ENCODE assay signal across 22 cellular contexts in genomic region chr16:84592718-84593117, GRCh38.
DNase-seq lines count a peak whose midpoint lies in the region; ATAC-seq and TF ChIP-seq lines count a peak whose summit lies in the region.
"Had no signal": no experiment of that assay in that cellular context is flagged by ENCODE, and none has a peak within 500 bp of the region (broad histone marks: within the 10 kb centered on the region; RNA-seq: fewer than 3 reads in every experiment).

No MANE protein-coding gene starts in this region.

- H3K9me3 Mint-ChIP-seq in activated naive CD4-positive, alpha-beta T cell treated with anti-CD3 and anti-CD28 coated beads, Interleukin-2, amount 50 U/mL, for 24 hours = no peaks in the 10 kb centered on the region
- peaks cover 5% of the 10 kb centered on the region for H3K9me3 Mint-ChIP-seq in central memory CD8-positive, alpha-beta T cell
- H3K9me3 Mint-ChIP-seq in stimulated activated memory B cell treated with anti-CD40 and anti-IgM and Interleukin-4, amounts not matched to agents 10 μg/mL and 1 μg/mL and 100 μg/mL, for 72 hours = no peaks in the 10 kb centered on the region

- peak overlapping the region; percentile 91 for H3K27ac ChIP-seq in SU-DHL-6 (ENCODE audit: low read depth, low read length)
- H3K27ac ChIP-seq: coronary artery, sigmoid colon, SJCRH30, thoracic aorta had no signal

- H3K36me3 Mint-ChIP-seq in activated naive CD4-positive, alpha-beta T cell treated with anti-CD3 and anti-CD28 coated beads, Interleukin-2, amount 50 U/mL, for 24 hours = peaks cover 7% of the 10 kb centered on the region
- peaks cover 50% of the 10 kb centered on the region for H3K36me3 Mint-ChIP-seq in central memory CD8-positive, alpha-beta T cell (ENCODE audit: insufficient read depth)
- peaks cover 70% of the 10 kb centered on the region for H3K36me3 Mint-ChIP-seq in stimulated activated memory B cell treated with anti-CD40 and anti-IgM and Interleukin-4, amounts not matched to agents 10 μg/mL and 1 μg/mL and 100 μg/mL, for 72 hours

- H3K4me1 Mint-ChIP-seq in activated naive CD4-positive, alpha-beta T cell treated with anti-CD3 and anti-CD28 coated beads, Interleukin-2, amount 50 U/mL, for 24 hours = peaks cover 52% of the 10 kb centered on the region
- peaks cover 56% of the 10 kb centered on the region for H3K4me1 Mint-ChIP-seq in central memory CD8-positive, alpha-beta T cell
- peaks cover 70% of the 10 kb centered on the region for H3K4me1 Mint-ChIP-seq in stimulated activated memory B cell treated with anti-CD40 and anti-IgM and Interleukin-4, amounts not matched to agents 10 μg/mL and 1 μg/mL and 100 μg/mL, for 72 hours

- H3K27ac Mint-ChIP-seq in activated naive CD4-positive, alpha-beta T cell treated with anti-CD3 and anti-CD28 coated beads, Interleukin-2, amount 50 U/mL, for 24 hours = peak overlapping the region; percentile 19
- peak overlapping the region; percentile 97 for H3K27ac Mint-ChIP-seq in central memory CD8-positive, alpha-beta T cell (ENCODE audit: low read depth)
- H3K27ac Mint-ChIP-seq in stimulated activated memory B cell treated with anti-CD40 and anti-IgM and Interleukin-4, amounts not matched to agents 10 μg/mL and 1 μg/mL and 100 μg/mL, for 72 hours = peak overlapping the region; percentile 100

- H3K79me2 ChIP-seq in SU-DHL-6 (ENCODE audit: insufficient read depth, low read length) = peaks cover 70% of the 10 kb centered on the region

- no peak for DNase-seq in activated naive CD4-positive, alpha-beta T cell treated with anti-CD3 and anti-CD28 coated beads, Interleukin-2, amount 50 U/mL, for 16 hours
- DNase-seq in central memory CD8-positive, alpha-beta T cell (ENCODE audit: low spot score in 2 of 2) = no peak
- no peak for DNase-seq in NCI-H510A treated with DMSO at 0.1 percent for 48 hours (lab: John Stamatoyannopoulos, UW)
- no peak for DNase-seq in NCI-H1930 (lab: John Stamatoyannopoulos, UW)
- DNase-seq in ACHN = no peak
- DNase-seq: activated CD4-positive, alpha-beta T cell treated with anti-CD3 and anti-CD28 coated beads for 4 hours; DMS 273 treated with DMSO at 0.1 percent for 48 hours; GF-D8; kidney glomerular epithelial cell; mesenchymal stem cell; NCI-H2107; NCI-H524 treated with DMSO at 0.1 percent for 48 hours; occipital lobe; OCI-M1; sigmoid colon; SJCRH30; stimulated activated CD4-positive, alpha-beta T cell treated with anti-CD3 and anti-CD28 coated beads, Interleukin-2, amount 100 ng/mL, for 48 hours had no signal

- peaks cover 19% of the 10 kb centered on the region for H3F3A ChIP-seq in SU-DHL-6 (ENCODE audit: insufficient read depth)

- H2AFZ ChIP-seq in SU-DHL-6 (ENCODE audit: low read depth, low read length, severe bottlenecking) = no peak overlapping the region

- no peaks in the 10 kb centered on the region for H3K9me2 ChIP-seq in SU-DHL-6 (replicated peaks; ENCODE audit: insufficient read depth, low read length)

- no peak overlapping the region for H3K4me3 Mint-ChIP-seq in activated naive CD4-positive, alpha-beta T cell treated with anti-CD3 and anti-CD28 coated beads, Interleukin-2, amount 50 U/mL, for 24 hours
- peak overlapping the region; percentile 47 for H3K4me3 Mint-ChIP-seq in central memory CD8-positive, alpha-beta T cell
- peak overlapping the region; percentile 98 for H3K4me3 Mint-ChIP-seq in stimulated activated memory B cell treated with anti-CD40 and anti-IgM and Interleukin-4, amounts not matched to agents 10 μg/mL and 1 μg/mL and 100 μg/mL, for 72 hours

- no peaks in the 10 kb centered on the region for H4K20me1 ChIP-seq in SU-DHL-6 (ENCODE audit: low read depth, low read length)

- no peaks in the 10 kb centered on the region for H3K9me3 ChIP-seq in SU-DHL-6 (ENCODE audit: insufficient read depth, low read length)
- H3K9me3 ChIP-seq: sigmoid colon, SJCRH30, thoracic aorta had no signal

- ATAC-seq in central memory CD8-positive, alpha-beta T cell (replicated peaks; ENCODE audit: extremely low read depth, poor library complexity, severe bottlenecking) = no peak
- no peak for ATAC-seq in stimulated activated memory B cell treated with anti-CD40 and anti-IgM and Interleukin-4, amounts not matched to agents 10 μg/mL and 1 μg/mL and 100 μg/mL, for 72 hours

- no peak overlapping the region for H3K4me3 ChIP-seq in SU-DHL-6 (ENCODE audit: insufficient read depth, low read length, poor library complexity, severe bottlenecking)
- H3K4me3 ChIP-seq: coronary artery, sigmoid colon, SJCRH30, thoracic aorta had no signal

- TF ChIP-seq CTCF in SU-DHL-6 (IDR thresholded peaks at IDR 0.05; ENCODE audit: insufficient read depth, low read length, poor library complexity, severe bottlenecking) = no peak

- H3K27me3 ChIP-seq in SU-DHL-6 (ENCODE audit: low read length) = no peaks in the 10 kb centered on the region
- H3K27me3 ChIP-seq: sigmoid colon, SJCRH30 had no signal

- peak overlapping the region; percentile 23; the same call in 1 of the 2 replicates for H3K9ac ChIP-seq in SU-DHL-6 (ENCODE audit: low read length)

- H3K27me3 Mint-ChIP-seq in activated naive CD4-positive, alpha-beta T cell treated with anti-CD3 and anti-CD28 coated beads, Interleukin-2, amount 50 U/mL, for 24 hours = no peaks in the 10 kb centered on the region
- H3K27me3 Mint-ChIP-seq in central memory CD8-positive, alpha-beta T cell = no peaks in the 10 kb centered on the region
- H3K27me3 Mint-ChIP-seq in stimulated activated memory B cell treated with anti-CD40 and anti-IgM and Interleukin-4, amounts not matched to agents 10 μg/mL and 1 μg/mL and 100 μg/mL, for 72 hours = no peaks in the 10 kb centered on the region

- no peak overlapping the region for H3K4me2 ChIP-seq in SU-DHL-6 (ENCODE audit: low read depth, low read length, poor library complexity, severe bottlenecking)

- no peaks in the 10 kb centered on the region for H3K36me3 ChIP-seq in SU-DHL-6 (ENCODE audit: low read length)
- H3K36me3 ChIP-seq: SJCRH30, thoracic aorta had no signal

- in situ Hi-C loops in ACHN (cut with HindIII; ENCODE audit: low pct_ligation_motif_present, low pct_unique_long_range_greater_than_20kb, low sequenced_read_pairs) = no loop called here

Comparison
In these comparisons a context has a peak if more than half of its experiments do, and no peak if none do; other contexts are left out.
1. H3K27ac Mint-ChIP-seq: peak in every context shown above with its lines; median percentile 100 in stimulated activated memory B cell treated with anti-CD40 and anti-IgM and Interleukin-4, amounts not matched to agents 10 μg/mL and 1 μg/mL and 100 μg/mL, for 72 hours; 97 in central memory CD8-positive, alpha-beta T cell; 19 in activated naive CD4-positive, alpha-beta T cell treated with anti-CD3 and anti-CD28 coated beads, Interleukin-2, amount 50 U/mL, for 24 hours.